ENCODE assay signal across 2 cellular contexts in genomic region chr18:3217930-3218647, GRCh38.
TF ChIP-seq lines count a peak whose summit lies in the region.

No MANE protein-coding gene starts in this region.

TF ChIP-seq in IMR-90, 13 proteins besides CTCF, POLR2A, EP300 and RAD21:
- TF ChIP-seq USF2 (IDR thresholded peaks at IDR 0.05; ENCODE audit: low read depth, low read length) (no peak), ELK1 (IDR thresholded peaks at IDR 0.05; ENCODE audit: borderline replicate concordance, low read depth, low read length) (no peak), NFE2L2 (IDR thresholded peaks at IDR 0.05; ENCODE audit: low read depth, low read length) (no peak), CHD1 (IDR thresholded peaks at IDR 0.05; ENCODE audit: low read depth, low read length) (no peak), BHLHE40 (IDR thresholded peaks at IDR 0.05; ENCODE audit: low read depth, low read length) (no peak), FOS (IDR thresholded peaks at IDR 0.05; ENCODE audit: low read depth, low read length) (no peak), RCOR1 (IDR thresholded peaks at IDR 0.05; ENCODE audit: insufficient replicate concordance, low read length) (no peak), MAZ (IDR thresholded peaks at IDR 0.05; ENCODE audit: borderline replicate concordance, low read depth, low read length) (no peak), CEBPB (IDR thresholded peaks at IDR 0.05; ENCODE audit: low read depth, low read length) (no peak), RFX5 (IDR thresholded peaks at IDR 0.05; ENCODE audit: low read depth, low read length) (no peak), MAFK (IDR thresholded peaks at IDR 0.05; ENCODE audit: low read depth, low read length) (no peak), MXI1 (IDR thresholded peaks at IDR 0.05; ENCODE audit: borderline replicate concordance, low read depth, low read length) (no peak), SMC3 (IDR thresholded peaks at IDR 0.05; ENCODE audit: low read depth, low read length) (no peak)

TF ChIP-seq in K562, 482 proteins besides CTCF, POLR2A, EP300 and RAD21 (continues in another document):
- TF ChIP-seq ZNF592 (IDR thresholded peaks at IDR 0.05) (peak; percentile 64), TAF1 (IDR thresholded peaks at IDR 0.05; ENCODE audit: control insufficient read depth, extremely low read depth, insufficient read depth, low read length, severe bottlenecking) (no peak), CGGBP1 (CRISPR knock-in tag; IDR thresholded peaks at IDR 0.05) (no peak), RFX7 (CRISPR knock-in tag; IDR thresholded peaks at IDR 0.05) (no peak), NUFIP1 (IDR thresholded peaks at IDR 0.05; ENCODE audit: partially characterized antibody) (no peak), USF2 (CRISPR knock-in tag; IDR thresholded peaks at IDR 0.05) (peak; percentile 57), SMARCB1 (IDR thresholded peaks at IDR 0.05; ENCODE audit: insufficient read length, low read depth) (no peak), ARID4B (CRISPR knock-in tag; IDR thresholded peaks at IDR 0.05) (no peak), POLR2H (tag; IDR thresholded peaks at IDR 0.05; ENCODE audit: low read depth) (0 out of 2 replicates have a peak, but pooled peaks have one; percentile 52), ZNF778 (CRISPR knock-in tag; IDR thresholded peaks at IDR 0.05) (no peak), PHF20 (IDR thresholded peaks at IDR 0.05; ENCODE audit: partially characterized antibody) (no peak), ATF1 (CRISPR knock-in tag; IDR thresholded peaks at IDR 0.05) (no peak), ATF1 (tag; IDR thresholded peaks at IDR 0.05) (peak; percentile 38; the same call in 1 of the 2 replicates), ZNF57 (CRISPR knock-in tag; IDR thresholded peaks at IDR 0.05) (no peak), TEAD4 (IDR thresholded peaks at IDR 0.05; ENCODE audit: low read length) (0 out of 2 replicates have a peak, but pooled peaks have one; percentile 32), TEAD4 (CRISPR knock-in tag; IDR thresholded peaks at IDR 0.05; ENCODE audit: borderline replicate concordance) (no peak), GATAD2B (IDR thresholded peaks at IDR 0.05; ENCODE audit: borderline replicate concordance) (no peak), C11orf30 (IDR thresholded peaks at IDR 0.05; ENCODE audit: low read depth) (no peak), NFIC (IDR thresholded peaks at IDR 0.05) (no peak), ZBTB49 (CRISPR knock-in tag; IDR thresholded peaks at IDR 0.05; ENCODE audit: borderline replicate concordance) (no peak), HBP1 (CRISPR knock-in tag; IDR thresholded peaks at IDR 0.05) (no peak), ZNF668 (CRISPR knock-in tag; IDR thresholded peaks at IDR 0.05) (no peak), ZNF212 (CRISPR knock-in tag; IDR thresholded peaks at IDR 0.05) (no peak), ETV5 (CRISPR knock-in tag; IDR thresholded peaks at IDR 0.05; ENCODE audit: low read depth) (no peak), ZBTB9 (CRISPR knock-in tag; IDR thresholded peaks at IDR 0.05) (no peak), POU5F1 (IDR thresholded peaks at IDR 0.05; ENCODE audit: borderline replicate concordance, low read depth, low read length, partially characterized antibody) (no peak), CBFB (CRISPR knock-in tag; IDR thresholded peaks at IDR 0.05) (no peak), DIDO1 (tag; IDR thresholded peaks at IDR 0.05; ENCODE audit: low read depth) (no peak), ILF3 (IDR thresholded peaks at IDR 0.05; ENCODE audit: borderline replicate concordance) (no peak), SMARCA5 (IDR thresholded peaks at IDR 0.05) (no peak), BRF2 (IDR thresholded peaks at IDR 0.05; ENCODE audit: borderline replicate concordance, insufficient read depth, insufficient read length) (no peak), THAP12 (CRISPR knock-in tag; IDR thresholded peaks at IDR 0.05) (no peak), PRPF4 (IDR thresholded peaks at IDR 0.05; ENCODE audit: insufficient read depth, low read depth, low read length, poor library complexity, severe bottlenecking) (no peak), CC2D1A (IDR thresholded peaks at IDR 0.05) (no peak), CEBPG (CRISPR knock-in tag; IDR thresholded peaks at IDR 0.05) (no peak), CEBPG (tag; conservative IDR thresholded peaks at IDR 0.05 in 1 of 2, IDR thresholded peaks at IDR 0.05 in 1 of 2) (0 out of 4 replicates have a peak, but pooled peaks of 1 of the 2 experiments have one; percentile 11), CHD1 (IDR thresholded peaks at IDR 0.05; ENCODE audit: low read length) (no peak), HMG20B (CRISPR knock-in tag; IDR thresholded peaks at IDR 0.05) (no peak), SMARCE1 (IDR thresholded peaks at IDR 0.05) (no peak), ZFP1 (CRISPR knock-in tag; IDR thresholded peaks at IDR 0.05) (0 out of 2 replicates have a peak, but pooled peaks have one; percentile 20), KLF10 (CRISPR knock-in tag; IDR thresholded peaks at IDR 0.05) (no peak), TCFL5 (CRISPR knock-in tag; conservative IDR thresholded peaks at IDR 0.05) (0 out of 2 replicates have a peak, but pooled peaks have one; percentile 15)
